Comparison of ENCODE assay signal across 21 cellular contexts in genomic region chr19:57314146-57314545, GRCh38. TPM values are rescaled to one million over a fixed set of nuclear protein-coding genes. Genes with fewer than 3 reads are reported as not detected.
DNase-seq lines count a peak whose midpoint lies in the region; ATAC-seq, FAIRE-seq and TF ChIP-seq lines count a peak whose summit lies in the region.
"Had no signal": no experiment of that assay in that cellular context is flagged by ENCODE, and none has a peak within 500 bp of the region (broad histone marks: within the 10 kb centered on the region; RNA-seq: fewer than 3 reads in every experiment).

No MANE protein-coding gene starts in this region.

- no peaks in the 10 kb centered on the region for H4K20me1 ChIP-seq in H1 (replicated peaks in 1 of 2; ENCODE audit: control insufficient read depth in 1 of 2, insufficient read depth in 2 of 2, low read length in 2 of 2)
- H4K20me1 ChIP-seq: BLaER1 treated with 17β-estradiol and CSF1 and Interleukin-3, amounts not matched to agents 10 nM and 100 nM had no signal

- H3K27ac ChIP-seq in H1 (ENCODE audit: low read depth, low read length) (no peak overlapping the region), testis (no peak overlapping the region)
- H3K27ac ChIP-seq: BLaER1 treated with 17β-estradiol and CSF1 and Interleukin-3, amounts not matched to agents 10 nM and 100 nM had no signal

- no peak overlapping the region for H3K56ac ChIP-seq in H1 (replicated peaks; ENCODE audit: insufficient read length, low read depth, low read length)

- H2BK12ac ChIP-seq in H1 (ENCODE audit: low read depth, low read length), result no peak overlapping the region

- H2BK5ac ChIP-seq in H1 (ENCODE audit: low read depth, low read length), result no peak overlapping the region

- no peak overlapping the region for H4K8ac ChIP-seq in H1 (ENCODE audit: extremely low read depth, insufficient read depth, low read length)

- no peak overlapping the region for H3K9ac ChIP-seq in H1 (replicated peaks in 1 of 4; ENCODE audit: extremely low read depth in 1 of 4, low read depth in 3 of 4, low read length in 3 of 4)
- H3K9ac ChIP-seq: BLaER1 treated with 17β-estradiol and CSF1 and Interleukin-3, amounts not matched to agents 10 nM and 100 nM had no signal

- H3K4me3 ChIP-seq in H1 (ENCODE audit: extremely low read depth in 1 of 4, insufficient read depth in 2 of 4, low read depth in 3 of 4, low read length in 4 of 4) (no peak overlapping the region), testis (no peak overlapping the region)
- H3K4me3 ChIP-seq: BLaER1 treated with 17β-estradiol and CSF1 and Interleukin-3, amounts not matched to agents 10 nM and 100 nM; HAP-1 had no signal

- H3K18ac ChIP-seq in H1 (ENCODE audit: extremely low read depth, low read length), result no peak overlapping the region

- H2BK15ac ChIP-seq in H1 (ENCODE audit: low read length), result no peak overlapping the region

- no peak overlapping the region for H2AFZ ChIP-seq in H1 (ENCODE audit: low read length)

- peaks cover 35 to 59% of the 10 kb centered on the region in 2 donors for H3K9me3 Mint-ChIP-seq in stimulated activated naive CD8-positive, alpha-beta T cell treated with anti-CD3 and anti-CD28 coated beads, Interleukin-15, amount 100 ng/mL, for 72 hours

- CTCF ChIA-PET in H1 (lab: Charles Lee; ENCODE audit: partially characterized antibody), result no interaction called here

- no peaks in the 10 kb centered on the region for H3K23me2 ChIP-seq in H1 (ENCODE audit: low read depth, low read length)

- H3K4ac ChIP-seq in H1 (replicated peaks; ENCODE audit: insufficient read length, low read depth, low read length), result no peak overlapping the region

- no peak overlapping the region for H4K91ac ChIP-seq in H1 (replicated peaks; ENCODE audit: insufficient read length, low read length)

- no peak for FAIRE-seq in H1 (lab: Jason Lieb, UNC)
- FAIRE-seq: D721Med, G401.6, RCC 7860 had no signal

- intact Hi-C loops in testis (cut with DNase I; ENCODE audit: low total_unique reads), result no loop called here

- DNase-seq in DMS53 treated with DMSO at 0.1 percent for 48 hours (lab: John Stamatoyannopoulos, UW; ENCODE audit: unreplicated experiment) (peak; percentile 61), NCI-H1436 (lab: John Stamatoyannopoulos, UW) (peak; percentile 39), NCI-H748 treated with DMSO at 0.1 percent for 48 hours (lab: John Stamatoyannopoulos, UW) (peak; percentile 97), H1 (ENCODE audit: low read depth in 1 of 2, low spot score in 2 of 2) (no peak), AG08396 (ENCODE audit: low spot score) (no peak), testis (no peak)
- no peak for DNase-seq in stimulated activated naive CD8-positive, alpha-beta T cell treated with anti-CD3 and anti-CD28 coated beads, Interleukin-15, amount 100 ng/mL, for 72 hours
- DNase-seq: CD8-positive, alpha-beta memory T cell; KG1; NCI-H146; NCI-H2081; NCI-H2227 treated with DMSO at 0.1 percent for 48 hours; NCI-H524; NK-92 treated with Interleukin-12 subunit alpha and Interleukin-12 subunit beta, amount 100 ng/mL, for 24 hours; Right ventricle myocardium superior; SW 1271 had no signal

- no peaks in the 10 kb centered on the region for H3K79me2 ChIP-seq in H1 (ENCODE audit: control insufficient read depth in 1 of 2, insufficient read depth in 2 of 2, low read length in 2 of 2)

- no peak overlapping the region for H3K14ac ChIP-seq in H1 (ENCODE audit: insufficient read length)

- H3K4me2 ChIP-seq in H1 (ENCODE audit: insufficient read depth in 1 of 2, low read depth in 2 of 2, low read length in 2 of 2), result no peak overlapping the region
- H3K4me2 ChIP-seq: BLaER1 treated with 17β-estradiol and CSF1 and Interleukin-3, amounts not matched to agents 10 nM and 100 nM had no signal

- TF ChIP-seq EP300 in H1 (IDR thresholded peaks at IDR 0.05; ENCODE audit: borderline replicate concordance in 1 of 2, low read depth in 2 of 2, low read length in 2 of 2), result no peak

- no peak overlapping the region for H2BK120ac ChIP-seq in H1 (replicated peaks; ENCODE audit: low read depth, low read length)

- H2AK5ac ChIP-seq in H1 (ENCODE audit: low read depth, low read length), result no peak overlapping the region

- H3K27me3 Mint-ChIP-seq in stimulated activated naive CD8-positive, alpha-beta T cell treated with anti-CD3 and anti-CD28 coated beads, Interleukin-15, amount 100 ng/mL, for 72 hours, result peaks cover 42% of the 10 kb centered on the region

- no peak overlapping the region for H2BK20ac ChIP-seq in H1 (ENCODE audit: low read length)

- H3K9me3 ChIP-seq in H1 (ENCODE audit: insufficient read depth in 2 of 2, low read depth in 1 of 2, low read length in 1 of 2) (no peaks in the 10 kb centered on the region), testis (no peaks in the 10 kb centered on the region)
- H3K9me3 ChIP-seq: HAP-1 had no signal

- no peak for TF ChIP-seq RAD21 in H1 (IDR thresholded peaks at IDR 0.05 in 1 of 2, conservative IDR thresholded peaks at IDR 0.05 in 1 of 2; ENCODE audit: low read depth in 2 of 2, low read length in 2 of 2)

- TF ChIP-seq CTCF in H1 (IDR thresholded peaks at IDR 0.05; ENCODE audit: control extremely low read depth in 1 of 3, insufficient read depth in 1 of 3, low read depth in 1 of 3, low read length in 3 of 3) (no peak), testis (IDR thresholded peaks at IDR 0.05) (no peak)

- WGBS in H1 (ENCODE audit: extremely low coverage in 1 of 2, insufficient coverage in 1 of 2, insufficient read length in 1 of 2, insufficient replicate concordance in 2 of 2, low coverage in 1 of 2, low lambda C conversion rate in 2 of 2, missing lambda C conversion rate in 1 of 2), 2 experiments, result 84% methylated on average over 4 of the region's 4 CpGs; no CpG with 5 or more reads in 1 of the 2 experiments
- WGBS in testis, 2 donors, result 78 to 82% methylated on average over 4 of the region's 4 CpGs

- H3K23ac ChIP-seq in H1 (ENCODE audit: insufficient read length), result no peak overlapping the region

- H3K4me1 Mint-ChIP-seq in stimulated activated naive CD8-positive, alpha-beta T cell treated with anti-CD3 and anti-CD28 coated beads, Interleukin-15, amount 100 ng/mL, for 72 hours, result no peaks in the 10 kb centered on the region

- no peak overlapping the region for H3K4me3 Mint-ChIP-seq in stimulated activated naive CD8-positive, alpha-beta T cell treated with anti-CD3 and anti-CD28 coated beads, Interleukin-15, amount 100 ng/mL, for 72 hours
- H3K4me3 Mint-ChIP-seq: CD8-positive, alpha-beta memory T cell had no signal

- H4K5ac ChIP-seq in H1 (ENCODE audit: insufficient read length, low read depth, low read length), result no peak overlapping the region

- H3K4me1 ChIP-seq in H1 (replicated peaks in 1 of 4; ENCODE audit: control insufficient read depth in 3 of 4, insufficient read depth in 4 of 4, low read length in 3 of 4) (peaks cover 0 to 2% (median 0%) of the 10 kb centered on the region in 4 experiments; a peak in 2 of 7 replicates), testis (no peaks in the 10 kb centered on the region)
- H3K4me1 ChIP-seq: BLaER1 treated with 17β-estradiol and CSF1 and Interleukin-3, amounts not matched to agents 10 nM and 100 nM; HAP-1 had no signal

- no peaks in the 10 kb centered on the region for H3K79me1 ChIP-seq in H1 (ENCODE audit: low read depth, low read length)

- H3K36me3 ChIP-seq in H1 (ENCODE audit: control insufficient read depth in 2 of 4, insufficient read depth in 4 of 4, low read length in 3 of 4) (no peaks in the 10 kb centered on the region), testis (ENCODE audit: low read depth, missing control alignments) (no peaks in the 10 kb centered on the region)
- H3K36me3 ChIP-seq: BLaER1 treated with 17β-estradiol and CSF1 and Interleukin-3, amounts not matched to agents 10 nM and 100 nM; HAP-1 had no signal

- H3K27ac Mint-ChIP-seq in stimulated activated naive CD8-positive, alpha-beta T cell treated with anti-CD3 and anti-CD28 coated beads, Interleukin-15, amount 100 ng/mL, for 72 hours, result no peak overlapping the region
- H3K27ac Mint-ChIP-seq: CD8-positive, alpha-beta memory T cell had no signal

- TF ChIP-seq POLR2A in H1 (IDR thresholded peaks at IDR 0.05; ENCODE audit: control extremely low read depth in 1 of 2, low read depth in 2 of 2, low read length in 2 of 2), result no peak
- no peak for TF ChIP-seq POLR2A in testis (IDR thresholded peaks at IDR 0.05)

- peaks cover 0 to 7% (median 0%) of the 10 kb centered on the region in 4 experiments; a peak in 4 of 7 replicates for H3K27me3 ChIP-seq in H1 (replicated peaks in 1 of 4; ENCODE audit: control insufficient read depth in 3 of 4, extremely low read depth in 1 of 4, insufficient read depth in 3 of 4, low read length in 3 of 4)
- no peaks in the 10 kb centered on the region for H3K27me3 ChIP-seq in testis

- POLR2A ChIA-PET in H1 (lab: Charles Lee; ENCODE audit: partially characterized antibody), result interaction anchor here (0.6 kb wide), 1 partner anchor 11 kb away, joined by 5 read pairs; no protein-coding TSS in a partner anchor

- ATAC-seq in stimulated activated naive CD8-positive, alpha-beta T cell treated with anti-CD3 and anti-CD28 coated beads, Interleukin-15, amount 100 ng/mL, for 72 hours, result no peak

RNA-seq across cellular contexts. Expression of gene ZNF543, which starts 6.1 kb away (rescaled TPM):
- 8.7 and 9.0 TPM in 2 replicates for total RNA-seq in H1 (2021; fragmentation: NEBNext Ultra II Directional; extraction: Animal tissue kit (Norgen Biotek cat#: 25700))
- polyA plus RNA-seq in H1 (2011; rRNA removed), result 1.7 and 1.8 TPM in 2 replicates
- 2.5 TPM for polyA plus RNA-seq in H1 (2011; cell fraction: cytosol; rRNA removed)
- polyA plus RNA-seq in H1 (2011; cell fraction: nucleus; rRNA removed), result 2.0 TPM
- 2.5 to 3.6 TPM (median 2.8 TPM) in 4 replicates for polyA plus RNA-seq in H1 (2012, experiment 1 of 2)
- 0.80 TPM for polyA plus RNA-seq in H1 (2012, experiment 2 of 2)
- polyA plus RNA-seq in H1 (2013, experiment 1 of 2), result 2.9 TPM
- polyA plus RNA-seq in H1 (2013, experiment 2 of 2), result 2.9 TPM
- 14.6 and 17.9 TPM in 2 replicates for polyA minus RNA-seq in H1 (2011; rRNA and poly(A)+ RNA removed)
- 7.1 TPM for polyA minus RNA-seq in H1 (2011; cell fraction: cytosol; rRNA and poly(A)+ RNA removed)
- polyA minus RNA-seq in H1 (2011; cell fraction: nucleus; rRNA and poly(A)+ RNA removed), result 7.5 TPM
- 10 to 100 TPM; 11.3 to 12.3 TPM for total RNA-seq in testis
- 4.7 TPM for polyA plus RNA-seq in testis (ENCODE audit: insufficient read depth, low read depth, low replicate concordance)

RNA-seq across cellular contexts. Expression of gene ZNF460, which starts 33.9 kb away (rescaled TPM):
- 56.0 and 57.9 TPM in 2 replicates for total RNA-seq in H1 (2021; fragmentation: NEBNext Ultra II Directional; extraction: Animal tissue kit (Norgen Biotek cat#: 25700))
- polyA plus RNA-seq in H1 (2011; rRNA removed) (6.9 and 9.3 TPM in 2 replicates), testis (ENCODE audit: insufficient read depth, low read depth, low replicate concordance) (5.0 TPM)
- 10.4 TPM for polyA plus RNA-seq in H1 (2011; cell fraction: cytosol; rRNA removed)
- polyA plus RNA-seq in H1 (2011; cell fraction: nucleus; rRNA removed), result 14.1 TPM
- polyA plus RNA-seq in H1 (2012, experiment 1 of 2), result 3.0 to 4.7 TPM (median 3.3 TPM) in 4 replicates
- 0.21 TPM for polyA plus RNA-seq in H1 (2012, experiment 2 of 2)
- 7.7 TPM for polyA plus RNA-seq in H1 (2013, experiment 1 of 2)
- polyA plus RNA-seq in H1 (2013, experiment 2 of 2), result 6.4 TPM
- 249 and 336 TPM in 2 replicates for polyA minus RNA-seq in H1 (2011; rRNA and poly(A)+ RNA removed)
- 79.0 TPM for polyA minus RNA-seq in H1 (2011; cell fraction: cytosol; rRNA and poly(A)+ RNA removed)
- polyA minus RNA-seq in H1 (2011; cell fraction: nucleus; rRNA and poly(A)+ RNA removed), result 122 TPM
- 10 to 100 TPM; 59.5 to 65.9 TPM for total RNA-seq in testis

RNA-seq across cellular contexts. Expression of gene ZNF304, which starts 36.9 kb away (rescaled TPM):
- total RNA-seq in H1 (2021; fragmentation: NEBNext Ultra II Directional; extraction: Animal tissue kit (Norgen Biotek cat#: 25700)), result 9.1 and 10.5 TPM in 2 replicates
- 3.3 and 4.3 TPM in 2 replicates for polyA plus RNA-seq in H1 (2011; rRNA removed)
- 4.8 TPM for polyA plus RNA-seq in H1 (2011; cell fraction: cytosol; rRNA removed)
- 3.9 TPM for polyA plus RNA-seq in H1 (2011; cell fraction: nucleus; rRNA removed)
- polyA plus RNA-seq in H1 (2012, experiment 1 of 2), result 6.5 to 8.0 TPM (median 7.4 TPM) in 4 replicates
- polyA plus RNA-seq in H1 (2012, experiment 2 of 2), result 0.39 TPM
- 5.0 TPM for polyA plus RNA-seq in H1 (2013, experiment 1 of 2)
- 5.1 TPM for polyA plus RNA-seq in H1 (2013, experiment 2 of 2)
- polyA minus RNA-seq in H1 (2011; rRNA and poly(A)+ RNA removed), result 22.0 and 27.2 TPM in 2 replicates
- polyA minus RNA-seq in H1 (2011; cell fraction: cytosol; rRNA and poly(A)+ RNA removed), result 10.8 TPM
- polyA minus RNA-seq in H1 (2011; cell fraction: nucleus; rRNA and poly(A)+ RNA removed), result 7.3 TPM
- total RNA-seq in testis, result 10 to 100 TPM; 10.8 to 11.4 TPM
- polyA plus RNA-seq in testis (ENCODE audit: insufficient read depth, low read depth, low replicate concordance), result 9.5 TPM

RNA-seq across cellular contexts. Expression of gene TRAPPC2B, which starts 49.2 kb away (rescaled TPM):
- 7.9 and 8.7 TPM in 2 replicates for total RNA-seq in H1 (2021; fragmentation: NEBNext Ultra II Directional; extraction: Animal tissue kit (Norgen Biotek cat#: 25700))
- polyA plus RNA-seq in H1 (2011; rRNA removed), result 18.3 and 28.3 TPM in 2 replicates
- 16.4 TPM for polyA plus RNA-seq in H1 (2011; cell fraction: cytosol; rRNA removed)
- 5.5 TPM for polyA plus RNA-seq in H1 (2011; cell fraction: nucleus; rRNA removed)
- 10.1 to 14.1 TPM (median 10.9 TPM) in 4 replicates for polyA plus RNA-seq in H1 (2012, experiment 1 of 2)
- polyA plus RNA-seq in H1 (2012, experiment 2 of 2), result 15.4 TPM
- polyA plus RNA-seq in H1 (2013, experiment 1 of 2), result 13.4 TPM
- 13.3 TPM for polyA plus RNA-seq in H1 (2013, experiment 2 of 2)
- 4.5 and 6.6 TPM in 2 replicates for polyA minus RNA-seq in H1 (2011; rRNA and poly(A)+ RNA removed)
- 5.1 TPM for polyA minus RNA-seq in H1 (2011; cell fraction: cytosol; rRNA and poly(A)+ RNA removed)
- 1.6 TPM for polyA minus RNA-seq in H1 (2011; cell fraction: nucleus; rRNA and poly(A)+ RNA removed)
- 10 to 100 TPM; 30.2 to 31.2 TPM for total RNA-seq in testis
- 24.0 TPM for polyA plus RNA-seq in testis (ENCODE audit: insufficient read depth, low read depth, low replicate concordance)

RNA-seq across cellular contexts. Expression of gene ZNF547, which starts 49.2 kb away (rescaled TPM):
- 2.0 and 2.1 TPM in 2 replicates for total RNA-seq in H1 (2021; fragmentation: NEBNext Ultra II Directional; extraction: Animal tissue kit (Norgen Biotek cat#: 25700))
- polyA plus RNA-seq in H1 (2011; rRNA removed) (1.1 TPM in 2 replicates), testis (ENCODE audit: insufficient read depth, low read depth, low replicate concordance) (4.7 TPM)
- 0.93 TPM for polyA plus RNA-seq in H1 (2011; cell fraction: cytosol; rRNA removed)
- polyA plus RNA-seq in H1 (2011; cell fraction: nucleus; rRNA removed), result 1.3 TPM
- polyA plus RNA-seq in H1 (2012, experiment 1 of 2), result 1.2 to 1.8 TPM (median 1.4 TPM) in 4 replicates
- 0.07 TPM for polyA plus RNA-seq in H1 (2012, experiment 2 of 2)
- 0.87 TPM for polyA plus RNA-seq in H1 (2013, experiment 1 of 2)
- 0.79 TPM for polyA plus RNA-seq in H1 (2013, experiment 2 of 2)
- 2.8 and 5.1 TPM in 2 replicates for polyA minus RNA-seq in H1 (2011; rRNA and poly(A)+ RNA removed)
- 3.2 TPM for polyA minus RNA-seq in H1 (2011; cell fraction: cytosol; rRNA and poly(A)+ RNA removed)
- 1.4 TPM for polyA minus RNA-seq in H1 (2011; cell fraction: nucleus; rRNA and poly(A)+ RNA removed)
- 10 to 100 TPM in 1 of 2 donors, 1 to 10 TPM in 1; 7.8 to 11.8 TPM for total RNA-seq in testis

Comparison
In these comparisons a context has a peak if more than half of its experiments do, and no peak if none do; other contexts are left out.
1. DNase-seq: peak in DMS53 treated with DMSO at 0.1 percent for 48 hours (single experiment), NCI-H1436 (single experiment) and NCI-H748 treated with DMSO at 0.1 percent for 48 hours (single experiment); none in H1 (0 of 2), AG08396 (single experiment), stimulated activated naive CD8-positive, alpha-beta T cell treated with anti-CD3 and anti-CD28 coated beads, Interleukin-15, amount 100 ng/mL, for 72 hours (0 of 2) and testis (single experiment).